In genomic region chr2:121561617-121562268, GRCh38 we compare ENCODE assay signal across 1 cellular context.
TF ChIP-seq lines count a peak whose summit lies in the region.

No MANE protein-coding gene starts in this region.

TF ChIP-seq in GM12878, 131 proteins besides CTCF, POLR2A, EP300 and RAD21 (continued from another document):
- TF ChIP-seq TCF7 (IDR thresholded peaks at IDR 0.05; ENCODE audit: borderline replicate concordance), result no peak
- TF ChIP-seq MEF2B (IDR thresholded peaks at IDR 0.05; ENCODE audit: partially characterized antibody, poor library complexity, severe bottlenecking), result no peak
- no peak for TF ChIP-seq HDAC6 (IDR thresholded peaks at IDR 0.05; ENCODE audit: unreplicated experiment)
- TF ChIP-seq USF1 (IDR thresholded peaks at IDR 0.05; ENCODE audit: borderline replicate concordance, extremely low read length, insufficient read depth, low read depth, low read length), result no peak
- no peak for TF ChIP-seq FOS (IDR thresholded peaks at IDR 0.05; ENCODE audit: borderline replicate concordance, extremely low read depth, insufficient read length)
- no peak for TF ChIP-seq IKZF1 (conservative IDR thresholded peaks at IDR 0.05)
- TF ChIP-seq SMARCA5 (IDR thresholded peaks at IDR 0.05), result no peak
- TF ChIP-seq NKRF (conservative IDR thresholded peaks at IDR 0.05), result no peak
